ENCODE assay signal across 10 cellular contexts in genomic region chr5:132445930-132446329, GRCh38. TPM values are rescaled to one million over a fixed set of nuclear protein-coding genes. Genes with fewer than 3 reads are reported as not detected.
DNase-seq lines count a peak whose midpoint lies in the region; ATAC-seq and TF ChIP-seq lines count a peak whose summit lies in the region.
"Had no signal": no experiment of that assay in that cellular context is flagged by ENCODE, and none has a peak within 500 bp of the region (broad histone marks: within the 10 kb centered on the region; RNA-seq: fewer than 3 reads in every experiment).

No MANE protein-coding gene starts in this region.

- intact Hi-C loops in CD4-positive, alpha-beta memory T cell (cut with micrococcal nuclease), result no loop called here
- intact Hi-C loops in heart right ventricle (cut with DNase I) (no loop called here), CD14-positive monocyte (cut with micrococcal nuclease) (no loop called here), Calu3 (cut with micrococcal nuclease; ENCODE audit: unreplicated experiment) (no loop called here)
- intact Hi-C loops in naive thymus-derived CD4-positive, alpha-beta T cell (cut with micrococcal nuclease), result no loop called here

- H3K36me3 ChIP-seq in CD4-positive, alpha-beta memory T cell (ENCODE audit: insufficient read depth, low read length), result peaks cover 20% of the 10 kb centered on the region
- H3K36me3 ChIP-seq in heart right ventricle (peaks cover 0 to 21% (median 0%) of the 10 kb centered on the region in 9 donors), rectal smooth muscle tissue (ENCODE audit: control insufficient read depth, insufficient read depth, low read length) (no peaks in the 10 kb centered on the region)
- H3K36me3 ChIP-seq in naive thymus-derived CD4-positive, alpha-beta T cell (ENCODE audit: control insufficient read depth in 2 of 3, insufficient read depth in 3 of 3, low read length in 3 of 3), result peaks cover 0 to 16% (median 13%) of the 10 kb centered on the region in 3 experiments

- 26 to 38% methylated on average over 3 of the region's 3 CpGs for WGBS in heart right ventricle, 2 donors

- BruUV-seq in Calu3 (replicated peaks; lab: Mats Ljungman, UMichigan), result no TSS peak

- H3K9me3 ChIP-seq in CD4-positive, alpha-beta memory T cell (ENCODE audit: control insufficient read depth in 1 of 2, low read length in 2 of 2), result no peaks in the 10 kb centered on the region
- H3K9me3 ChIP-seq in heart right ventricle, result no peaks in the 10 kb centered on the region
- no peaks in the 10 kb centered on the region for H3K9me3 ChIP-seq in naive thymus-derived CD4-positive, alpha-beta T cell (ENCODE audit: control insufficient read depth in 2 of 3, low read length in 3 of 3)

- H3K27ac Mint-ChIP-seq in CD4-positive, alpha-beta memory T cell, result peak overlapping the region in 5 of 7 donors; percentile 28 to 89 (median 80)
- H3K27ac Mint-ChIP-seq in naive thymus-derived CD4-positive, alpha-beta T cell, result peak overlapping the region in 4 of 9 donors; percentile 29 to 83 (median 76)
- H3K27ac Mint-ChIP-seq in CD14-positive monocyte (peak overlapping the region in 2 of 7 donors; percentile 23 to 46), Calu3 (ENCODE audit: unreplicated experiment) (no peak overlapping the region)
- H3K27ac Mint-ChIP-seq: activated T-cell treated with anti-CD3 and anti-CD28 coated beads, Interleukin-2, amount 50 U/mL, for 72 hours had no signal

- peaks cover 56 to 97% (median 79%) of the 10 kb centered on the region in 4 donors for H3K4me1 Mint-ChIP-seq in CD4-positive, alpha-beta memory T cell
- peaks cover 56 to 96% (median 78%) of the 10 kb centered on the region in 7 donors for H3K4me1 Mint-ChIP-seq in naive thymus-derived CD4-positive, alpha-beta T cell
- H3K4me1 Mint-ChIP-seq in CD14-positive monocyte, result peaks cover 54% of the 10 kb centered on the region
- peaks cover 27% of the 10 kb centered on the region for H3K4me1 Mint-ChIP-seq in Calu3 (ENCODE audit: low read depth, unreplicated experiment)

- no peak overlapping the region for H3K4me3 ChIP-seq in CD4-positive, alpha-beta memory T cell (ENCODE audit: low read length in 2 of 2)
- no peak overlapping the region for H3K4me3 ChIP-seq in heart right ventricle
- H3K4me3 ChIP-seq in rectal smooth muscle tissue (ENCODE audit: low read length), result no peak overlapping the region
- H3K4me3 ChIP-seq in naive thymus-derived CD4-positive, alpha-beta T cell (ENCODE audit: low read length), result no peak overlapping the region

- H3K36me3 Mint-ChIP-seq in CD4-positive, alpha-beta memory T cell, result peaks cover 47 to 62% of the 10 kb centered on the region in 2 donors
- H3K36me3 Mint-ChIP-seq in naive thymus-derived CD4-positive, alpha-beta T cell, result peaks cover 11 to 53% (median 42%) of the 10 kb centered on the region in 5 donors
- H3K36me3 Mint-ChIP-seq in CD14-positive monocyte (peaks cover 46 to 56% of the 10 kb centered on the region in 2 donors), Calu3 (ENCODE audit: insufficient read depth, unreplicated experiment) (no peaks in the 10 kb centered on the region)

- POLR2A ChIA-PET in CD4-positive, alpha-beta memory T cell (lab: Charles Lee; ENCODE audit: partially characterized antibody), result interaction anchor here (1.2 to 17.3 kb wide), 5 partner anchors 8 to 35 kb away, joined by 3 to 267 read pairs (median 39); no protein-coding TSS in a partner anchor
- POLR2A ChIA-PET in naive thymus-derived CD4-positive, alpha-beta T cell (lab: Charles Lee), result interaction anchor here (0.7 to 1.5 kb wide), 4 partner anchors 11 to 33 kb away, joined by 3 to 4 read pairs (median 4); no protein-coding TSS in a partner anchor

- CTCF ChIA-PET in CD4-positive, alpha-beta memory T cell (lab: Charles Lee; ENCODE audit: partially characterized antibody), result no interaction called here
- CTCF ChIA-PET in naive thymus-derived CD4-positive, alpha-beta T cell (lab: Charles Lee), result interaction anchor here (0.6 to 1.2 kb wide), 2 partner anchors 26 to 174 kb away, joined by 3 read pairs; no protein-coding TSS in a partner anchor
- CTCF ChIA-PET in Calu3 (lab: Charles Lee), result interaction anchor here (1.0 to 1.3 kb wide), 2 partner anchors 9 to 13 kb away, joined by 3 to 4 read pairs; no protein-coding TSS in a partner anchor

- ATAC-seq in heart right ventricle (peak in 5 of 8 donors; percentile 14 to 49 (median 39)), GM19455 (IDR thresholded peaks at IDR 0.05; ENCODE audit: unreplicated experiment) (no peak)
- no peak for ATAC-seq in naive thymus-derived CD4-positive, alpha-beta T cell
- ATAC-seq: activated T-cell treated with anti-CD3 and anti-CD28 coated beads, Interleukin-2, amount 50 U/mL, for 72 hours had no signal

- H3K4me3 Mint-ChIP-seq in CD4-positive, alpha-beta memory T cell, result peak overlapping the region in 1 of 8 donors; percentile 8
- H3K4me3 Mint-ChIP-seq in naive thymus-derived CD4-positive, alpha-beta T cell, result no peak overlapping the region
- H3K4me3 Mint-ChIP-seq in CD14-positive monocyte (no peak overlapping the region), Calu3 (ENCODE audit: low read depth, unreplicated experiment) (no peak overlapping the region)
- H3K4me3 Mint-ChIP-seq: activated T-cell treated with anti-CD3 and anti-CD28 coated beads, Interleukin-2, amount 50 U/mL, for 72 hours had no signal

- H3K4me1 ChIP-seq in CD4-positive, alpha-beta memory T cell (ENCODE audit: insufficient read depth, low read length), result peaks cover 90% of the 10 kb centered on the region
- H3K4me1 ChIP-seq in heart right ventricle, result peaks cover 24 to 79% (median 66%) of the 10 kb centered on the region in 9 donors
- H3K4me1 ChIP-seq in rectal smooth muscle tissue (ENCODE audit: control insufficient read depth, insufficient read depth, low read length), result peaks cover 16% of the 10 kb centered on the region
- peaks cover 57 to 76% of the 10 kb centered on the region in 2 donors for H3K4me1 ChIP-seq in naive thymus-derived CD4-positive, alpha-beta T cell (ENCODE audit: control insufficient read depth in 2 of 2, insufficient read depth in 2 of 2, low read length in 2 of 2)

- H3K27me3 ChIP-seq in CD4-positive, alpha-beta memory T cell (ENCODE audit: insufficient read depth, low read length), result no peaks in the 10 kb centered on the region
- H3K27me3 ChIP-seq in heart right ventricle (no peaks in the 10 kb centered on the region), rectal smooth muscle tissue (ENCODE audit: control insufficient read depth, insufficient read depth, low read length) (no peaks in the 10 kb centered on the region)
- H3K27me3 ChIP-seq in naive thymus-derived CD4-positive, alpha-beta T cell (ENCODE audit: control insufficient read depth in 2 of 2, insufficient read depth in 2 of 2, low read length in 2 of 2), result no peaks in the 10 kb centered on the region

- H3K9ac ChIP-seq in rectal smooth muscle tissue (ENCODE audit: low read length), result no peak overlapping the region

- DNase-seq in CD4-positive, alpha-beta memory T cell, result no peak
- DNase-seq in RPMI7951 (ENCODE audit: low read depth) (peak; percentile 57), heart right ventricle (no peak), CD14-positive monocyte (ENCODE audit: low spot score) (no peak), Calu3 (no peak)
- no peak for DNase-seq in naive thymus-derived CD4-positive, alpha-beta T cell
- DNase-seq: activated T-cell treated with anti-CD3 and anti-CD28 coated beads, Interleukin-2, amount 50 U/mL, for 72 hours; T1000 had no signal

- H3K9me3 Mint-ChIP-seq in CD4-positive, alpha-beta memory T cell, result no peaks in the 10 kb centered on the region
- no peaks in the 10 kb centered on the region for H3K9me3 Mint-ChIP-seq in naive thymus-derived CD4-positive, alpha-beta T cell
- H3K9me3 Mint-ChIP-seq in CD14-positive monocyte (peaks cover 0 to 3% (median 0%) of the 10 kb centered on the region in 7 donors), Calu3 (ENCODE audit: low read depth, unreplicated experiment) (peaks cover 9% of the 10 kb centered on the region)

- H3K27me3 Mint-ChIP-seq in CD4-positive, alpha-beta memory T cell, result no peaks in the 10 kb centered on the region
- no peaks in the 10 kb centered on the region for H3K27me3 Mint-ChIP-seq in naive thymus-derived CD4-positive, alpha-beta T cell
- peaks cover 0 to 2% (median 1%) of the 10 kb centered on the region in 3 donors for H3K27me3 Mint-ChIP-seq in CD14-positive monocyte (ENCODE audit: low read depth in 3 of 3)
- H3K27me3 Mint-ChIP-seq in Calu3 (ENCODE audit: unreplicated experiment), result no peaks in the 10 kb centered on the region

- no peak overlapping the region for H3K27ac ChIP-seq in CD4-positive, alpha-beta memory T cell (ENCODE audit: low read depth, low read length)
- H3K27ac ChIP-seq in heart right ventricle (peak overlapping the region in 9 of 10 donors; percentile 35 to 84 (median 65)), rectal smooth muscle tissue (ENCODE audit: low read depth, low read length) (peak overlapping the region; percentile 29)
- H3K27ac ChIP-seq in naive thymus-derived CD4-positive, alpha-beta T cell (ENCODE audit: low read depth, low read length), result no peak overlapping the region

- TF ChIP-seq CTCF in heart right ventricle (IDR thresholded peaks at IDR 0.05), result no peak
- TF ChIP-seq CTCF in CD14-positive monocyte (IDR thresholded peaks at IDR 0.05), result no peak
- TF ChIP-seq CTCF in Calu3 (IDR thresholded peaks at IDR 0.05; ENCODE audit: unreplicated experiment), result no peak

RNA-seq across cellular contexts. Expression of gene IRF1, which starts 44.6 kb away (rescaled TPM):
- 100 to 1,000 TPM; 192 to 202 TPM for total RNA-seq in CD4-positive, alpha-beta memory T cell
- polyA plus RNA-seq in CD4-positive, alpha-beta memory T cell, result 100 to 1,000 TPM; 192 to 237 TPM
- 34.1 and 42.1 TPM in 2 replicates for total RNA-seq in RPMI7951 (2014; rRNA removed; shearing (Covaris generic))
- total RNA-seq in heart right ventricle, result 100 to 1,000 TPM in 1 of 10 donors, 10 to 100 TPM in 8, 1 to 10 TPM in 1; 9.5 to 146 (median 19.2) TPM
- polyA plus RNA-seq in heart right ventricle, result 10 to 100 TPM in 1 of 2 donors, 1 to 10 TPM in 1; 8.6 to 13.7 TPM
- 100 to 1,000 TPM; 118 to 632 (median 549) TPM for total RNA-seq in naive thymus-derived CD4-positive, alpha-beta T cell
- 100 to 1,000 TPM; 148 to 174 TPM for polyA plus RNA-seq in naive thymus-derived CD4-positive, alpha-beta T cell
- 100 to 1,000 TPM; 125 to 129 TPM for polyA plus RNA-seq in CD14-positive monocyte
- 64.0 and 82.4 TPM in 2 replicates for total RNA-seq in Calu3 (2022)

Comparison
In these comparisons a context has a peak if more than half of its experiments do, and no peak if none do; other contexts are left out.
1. H3K27ac ChIP-seq: peak in heart right ventricle (9 of 10) and rectal smooth muscle tissue (single experiment); none in CD4-positive, alpha-beta memory T cell (single experiment) and naive thymus-derived CD4-positive, alpha-beta T cell (single experiment).
2. ATAC-seq: peak in heart right ventricle (5 of 8); none in naive thymus-derived CD4-positive, alpha-beta T cell (single experiment) and GM19455 (single experiment).